In the genomic region with DNA sequence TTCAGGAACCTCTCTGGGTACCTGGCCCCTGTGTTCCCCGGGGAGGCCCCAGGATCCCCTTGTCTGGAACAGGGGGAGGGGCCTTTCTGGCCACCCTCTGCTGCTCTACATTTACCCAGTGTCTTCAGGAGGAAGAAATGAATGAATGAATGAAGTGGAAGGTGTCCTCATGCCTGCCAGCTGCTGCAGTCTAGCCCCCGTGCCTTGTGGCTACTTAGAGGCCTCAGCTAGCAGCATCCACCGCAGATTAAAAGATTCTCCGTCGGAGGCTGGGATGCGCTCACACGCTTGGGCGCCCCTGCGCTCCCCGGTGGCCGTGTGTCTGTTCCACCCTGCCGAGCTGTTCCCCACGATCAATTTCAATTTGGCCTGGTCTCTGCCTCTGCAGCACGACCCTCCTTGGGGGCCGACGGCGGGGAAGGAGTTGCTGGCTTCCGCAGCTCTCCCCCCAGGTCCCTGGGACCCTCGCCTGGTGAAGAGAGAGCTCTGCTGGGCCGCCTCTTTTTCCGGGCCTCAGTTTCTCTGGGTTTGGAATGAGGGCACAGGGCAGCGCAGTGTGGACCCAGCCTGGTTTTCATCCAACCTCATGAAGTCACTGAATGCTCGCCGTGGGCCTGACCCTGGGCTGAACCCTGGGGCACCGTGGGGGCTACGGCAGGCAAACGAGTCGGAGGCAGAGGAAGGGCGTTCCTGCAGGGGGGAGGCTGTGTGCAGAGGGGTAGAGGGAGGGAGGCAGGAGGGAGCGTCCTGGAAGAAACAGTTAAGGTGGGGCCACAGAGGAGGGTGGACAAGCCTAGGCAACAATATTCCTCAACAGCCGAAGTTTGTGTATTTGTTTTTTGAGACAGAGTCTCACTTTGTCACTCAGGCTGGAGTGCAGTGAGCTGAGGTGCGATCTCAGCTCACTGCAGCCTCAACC, we compare ENCODE assay signal across 2 cellular contexts.
A peak's percentile ranks its signal among the peaks of the same experiment; 100 is the strongest.
TF ChIP-seq lines count a peak whose summit lies in the region.

No MANE protein-coding gene starts in this region.

TF ChIP-seq in IMR-90, 13 proteins besides CTCF, POLR2A, EP300 and RAD21:
- TF ChIP-seq FOS (IDR thresholded peaks at IDR 0.05; ENCODE audit: low read depth, low read length) (no peak), USF2 (IDR thresholded peaks at IDR 0.05; ENCODE audit: low read depth, low read length) (no peak), MXI1 (IDR thresholded peaks at IDR 0.05; ENCODE audit: borderline replicate concordance, low read depth, low read length) (no peak), MAZ (IDR thresholded peaks at IDR 0.05; ENCODE audit: borderline replicate concordance, low read depth, low read length) (no peak), MAFK (IDR thresholded peaks at IDR 0.05; ENCODE audit: low read depth, low read length) (no peak), BHLHE40 (IDR thresholded peaks at IDR 0.05; ENCODE audit: low read depth, low read length) (no peak)

TF ChIP-seq in GM12878, 131 proteins besides CTCF, POLR2A, EP300 and RAD21:
- TF ChIP-seq FOXK2 (IDR thresholded peaks at IDR 0.05) (no peak), MEF2A (IDR thresholded peaks at IDR 0.05; ENCODE audit: insufficient read depth, low read depth, low read length) (no peak), ZNF24 (IDR thresholded peaks at IDR 0.05) (peak; percentile 89)
